Comparison of ENCODE assay signal across 10 cellular contexts in the genomic region with DNA sequence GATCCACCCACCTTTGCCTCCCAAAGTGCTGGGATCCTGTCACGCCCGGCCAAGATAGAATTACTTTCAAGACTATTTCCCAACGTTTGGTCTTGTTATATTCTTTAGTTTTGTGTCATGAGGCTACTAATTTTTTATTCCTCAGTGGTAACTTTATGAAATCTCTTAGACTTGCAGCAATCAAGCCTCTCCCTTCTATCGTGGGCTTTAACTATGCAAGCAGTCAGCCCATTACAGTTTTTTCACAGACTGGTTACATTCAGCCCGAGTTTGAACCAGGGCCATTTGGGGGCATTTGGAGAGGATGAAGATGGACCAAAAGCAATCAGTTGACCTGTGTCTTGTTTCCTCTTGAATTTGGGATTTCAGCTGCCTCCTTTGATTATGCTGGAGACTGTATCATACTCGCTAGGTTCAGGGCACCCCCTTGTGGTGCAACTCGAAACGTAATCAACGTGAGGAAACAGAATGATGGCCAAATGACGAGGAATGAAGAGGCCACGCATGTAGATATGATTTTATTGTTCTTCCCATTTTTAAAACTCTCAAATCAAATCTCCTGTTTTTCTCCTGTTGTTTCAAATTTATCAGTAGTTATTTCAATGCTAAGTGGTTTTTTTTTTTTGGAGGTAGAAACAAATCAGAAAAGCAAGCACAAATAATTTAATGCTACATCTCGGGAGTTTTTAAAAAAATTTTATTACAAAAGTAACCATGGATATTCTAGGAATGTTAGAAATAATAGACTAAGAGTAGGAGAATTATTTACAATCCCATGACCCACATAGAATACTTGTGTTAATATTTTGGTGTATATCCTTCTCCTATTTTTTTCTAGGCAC.
DNase-seq lines count a peak whose midpoint lies in the region; ATAC-seq and TF ChIP-seq lines count a peak whose summit lies in the region.
"Had no signal": no experiment of that assay in that cellular context is flagged by ENCODE, and none has a peak within 500 bp of the region (broad histone marks: within the 10 kb centered on the region; RNA-seq: fewer than 3 reads in every experiment).

No MANE protein-coding gene starts in this region.

- ATAC-seq in GM21619 (IDR thresholded peaks at IDR 0.05; ENCODE audit: unreplicated experiment) (peak; percentile 78), esophagus mucosa (peak; percentile 73), HG03521 (IDR thresholded peaks at IDR 0.05; ENCODE audit: unreplicated experiment) (no peak)

- DNase-seq in NCI-H1417 (lab: John Stamatoyannopoulos, UW) (peak; percentile 12 to 73 (median 45)), NCI-H1417 treated with DMSO at 0.1 percent for 48 hours (lab: John Stamatoyannopoulos, UW) (no peak), Kasumi-1 (lab: John Stamatoyannopoulos, UW) (peak; percentile 68 to 84), nephron progenitor cell (peak; percentile 71)

- H3F3A ChIP-seq in SU-DHL-6 (ENCODE audit: insufficient read depth): no peaks in the 10 kb centered on the region

- H3K27ac Mint-ChIP-seq in nephron progenitor cell: no peak overlapping the region
- H3K27ac Mint-ChIP-seq: CD4-positive, CD25-positive, alpha-beta regulatory T cell; dendritic cell treated with granulocyte-macrophage colony-stimulating factor and Interleukin-4, amounts not matched to agents 40 ng/mL and 50 ng/mL, for 4 days had no signal

- peaks cover 7% of the 10 kb centered on the region for H3K36me3 Mint-ChIP-seq in nephron progenitor cell (ENCODE audit: low read depth)
- H3K36me3 Mint-ChIP-seq: CD4-positive, CD25-positive, alpha-beta regulatory T cell had no signal

- no peaks in the 10 kb centered on the region for H3K79me2 ChIP-seq in SU-DHL-6 (ENCODE audit: insufficient read depth, low read length)

- H3K9me3 Mint-ChIP-seq in nephron progenitor cell: no peaks in the 10 kb centered on the region
- H3K9me3 Mint-ChIP-seq: dendritic cell treated with granulocyte-macrophage colony-stimulating factor and Interleukin-4, amounts not matched to agents 40 ng/mL and 50 ng/mL, for 4 days had no signal

- H3K27me3 ChIP-seq in SU-DHL-6 (ENCODE audit: low read length): no peaks in the 10 kb centered on the region

- H2AFZ ChIP-seq in SU-DHL-6 (ENCODE audit: low read depth, low read length, severe bottlenecking): peak overlapping the region; percentile 13

- H3K27ac ChIP-seq in SU-DHL-6 (ENCODE audit: low read depth, low read length): no peak overlapping the region

- peaks cover 19% of the 10 kb centered on the region for H3K4me1 Mint-ChIP-seq in nephron progenitor cell
- H3K4me1 Mint-ChIP-seq: CD4-positive, CD25-positive, alpha-beta regulatory T cell had no signal

- H3K27me3 Mint-ChIP-seq in nephron progenitor cell (ENCODE audit: low read depth, poor library complexity): peaks cover 2% of the 10 kb centered on the region
- H3K27me3 Mint-ChIP-seq: CD4-positive, CD25-positive, alpha-beta regulatory T cell; dendritic cell treated with granulocyte-macrophage colony-stimulating factor and Interleukin-4, amounts not matched to agents 40 ng/mL and 50 ng/mL, for 4 days had no signal

- H3K4me3 Mint-ChIP-seq in nephron progenitor cell: no peak overlapping the region
- H3K4me3 Mint-ChIP-seq: CD4-positive, CD25-positive, alpha-beta regulatory T cell; dendritic cell treated with granulocyte-macrophage colony-stimulating factor and Interleukin-4, amounts not matched to agents 40 ng/mL and 50 ng/mL, for 4 days had no signal

- H3K36me3 ChIP-seq in SU-DHL-6 (ENCODE audit: low read length): no peaks in the 10 kb centered on the region

- no peak overlapping the region for H3K9ac ChIP-seq in SU-DHL-6 (ENCODE audit: low read length)

- no peaks in the 10 kb centered on the region for H3K9me2 ChIP-seq in SU-DHL-6 (replicated peaks; ENCODE audit: insufficient read depth, low read length)

- H3K4me3 ChIP-seq in SU-DHL-6 (ENCODE audit: insufficient read depth, low read length, poor library complexity, severe bottlenecking): no peak overlapping the region

- H3K9me3 ChIP-seq in SU-DHL-6 (ENCODE audit: insufficient read depth, low read length): no peaks in the 10 kb centered on the region

- H3K4me2 ChIP-seq in SU-DHL-6 (ENCODE audit: low read depth, low read length, poor library complexity, severe bottlenecking): no peak overlapping the region

- TF ChIP-seq CTCF in SU-DHL-6 (IDR thresholded peaks at IDR 0.05; ENCODE audit: insufficient read depth, low read length, poor library complexity, severe bottlenecking) (peak; percentile 17), nephron progenitor cell (IDR thresholded peaks at IDR 0.05) (peak; percentile 74)

- no peaks in the 10 kb centered on the region for H4K20me1 ChIP-seq in SU-DHL-6 (ENCODE audit: low read depth, low read length)
